Comparison of ENCODE assay signal across 22 cellular contexts in genomic region chr6:14280766-14281293, GRCh38.
DNase-seq lines count a peak whose midpoint lies in the region; ATAC-seq and TF ChIP-seq lines count a peak whose summit lies in the region.
"Had no signal": no experiment of that assay in that cellular context is flagged by ENCODE, and none has a peak within 500 bp of the region (broad histone marks: within the 10 kb centered on the region; RNA-seq: fewer than 3 reads in every experiment).

No MANE protein-coding gene starts in this region.

- intact Hi-C loops in HCT116 (cut with micrococcal nuclease) (no loop called here), Panc1 (cut with micrococcal nuclease; ENCODE audit: unreplicated experiment) (no loop called here), CD14-positive monocyte (cut with micrococcal nuclease) (no loop called here)

- H3K4me1 ChIP-seq in HCT116 (ENCODE audit: control insufficient read depth in 1 of 2, insufficient read depth in 2 of 2, low read length in 2 of 2): peaks cover under 1 to 19% of the 10 kb centered on the region in 2 experiments; a peak in 3 of 4 replicates
- no peaks in the 10 kb centered on the region; the same call in 1 of the 2 replicates for H3K4me1 ChIP-seq in Panc1 (ENCODE audit: control insufficient read depth, insufficient read depth, low read length)
- H3K4me1 ChIP-seq: colonic mucosa, gastrocnemius medialis had no signal

- in situ Hi-C loops in Panc1 (cut with HindIII; ENCODE audit: low pct_unique_long_range_greater_than_20kb, low sequenced_read_pairs): no loop called here

- no peak overlapping the region for H2AFZ ChIP-seq in HCT116 (ENCODE audit: low read depth, low read length, poor library complexity, severe bottlenecking)

- no peak for TF ChIP-seq POLR2A in HCT116 (IDR thresholded peaks at IDR 0.05; ENCODE audit: borderline replicate concordance, extremely low read depth, insufficient read depth, insufficient read length)

- H3K4me2 ChIP-seq in HCT116 (ENCODE audit: low read length): no peak overlapping the region
- H3K4me2 ChIP-seq: SK-N-SH had no signal

- H3K79me2 ChIP-seq in HCT116 (ENCODE audit: insufficient read depth, low read length): no peaks in the 10 kb centered on the region

- RAD21 ChIA-PET in HCT116 (lab: Charles Lee; ENCODE audit: low non-redundant PET in 1 of 2, low total read pairs in 2 of 2, uncharacterized antibody in 2 of 2, unreplicated experiment in 2 of 2): no interaction called here

- H3K9me2 ChIP-seq in HCT116 (ENCODE audit: insufficient read depth): no peaks in the 10 kb centered on the region
- H3K9me2 ChIP-seq: SK-N-SH had no signal

- H3K4me3 ChIP-seq in HCT116 (replicated peaks in 1 of 2; ENCODE audit: low read depth in 1 of 2, low read length in 2 of 2): no peak overlapping the region
- H3K4me3 ChIP-seq in Panc1 (ENCODE audit: low read depth in 2 of 2, low read length in 2 of 2): no peak overlapping the region
- H3K4me3 ChIP-seq in fibroblast of mammary gland (ENCODE audit: control insufficient read depth, low read depth, low read length): no peak overlapping the region
- H3K4me3 ChIP-seq: colonic mucosa, gastrocnemius medialis, vagina had no signal

- no peak for DNase-seq in HCT116 (ENCODE audit: low read depth, low spot score)
- DNase-seq in Panc1 (ENCODE audit: low read depth, low spot score): no peak
- DNase-seq in fibroblast of mammary gland (ENCODE audit: low read depth): no peak
- no peak for DNase-seq in GM10266 (ENCODE audit: extremely low spot score)
- DNase-seq in CD14-positive monocyte (ENCODE audit: low spot score): no peak
- no peak for DNase-seq in NCI-H1092 treated with DMSO at 0.1 percent for 48 hours (lab: John Stamatoyannopoulos, UW)
- no peak for DNase-seq in stimulated activated CD4-positive, alpha-beta T cell treated with anti-CD3 and anti-CD28 coated beads, Interleukin-4, amount 100 ng/mL, for 24 hours
- DNase-seq: activated CD4-positive, alpha-beta T cell treated with anti-CD3 and anti-CD28 coated beads for 4 hours; CD4-positive, CD25-positive, alpha-beta regulatory T cell; colonic mucosa; gastrocnemius medialis; left cardiac atrium; midbrain; NCI-H146; NCI-H774; nephron progenitor cell; SK-N-SH; stimulated activated CD4-positive, alpha-beta T cell treated with anti-CD3 and anti-CD28 coated beads, Interleukin-4, amount 100 ng/mL, for 4 hours had no signal

- POLR2A ChIA-PET in HCT116 (lab: Charles Lee) (no interaction called here), Panc1 (lab: Charles Lee) (no interaction called here)

- H3K9me3 ChIP-seq in HCT116 (ENCODE audit: control insufficient read depth in 1 of 2, insufficient read depth in 1 of 2, low read depth in 1 of 2, low read length in 2 of 2) (peaks cover 0 to 8% of the 10 kb centered on the region in 2 experiments; a peak in 1 of 4 replicates), Panc1 (ENCODE audit: control insufficient read depth, insufficient read depth, low read depth, low read length) (no peaks in the 10 kb centered on the region)
- H3K9me3 ChIP-seq: colonic mucosa, gastrocnemius medialis, SK-N-SH, vagina had no signal

- TF ChIP-seq RAD21 in HCT116 (IDR thresholded peaks at IDR 0.05; ENCODE audit: low read depth): peak; percentile 32

- peaks cover 5 to 9% (median 8%) of the 10 kb centered on the region in 7 donors for H3K9me3 Mint-ChIP-seq in CD14-positive monocyte
- H3K9me3 Mint-ChIP-seq: activated naive CD4-positive, alpha-beta T cell treated with anti-CD3 and anti-CD28 coated beads, Interleukin-2, amount 50 U/mL, for 72 hours had no signal

- H3K36me3 ChIP-seq in HCT116 (ENCODE audit: control insufficient read depth in 1 of 2, insufficient read depth in 2 of 2, low read length in 2 of 2) (no peaks in the 10 kb centered on the region), Panc1 (ENCODE audit: control insufficient read depth, insufficient read depth, low read length) (no peaks in the 10 kb centered on the region)
- H3K36me3 ChIP-seq: colonic mucosa, gastrocnemius medialis, vagina had no signal

- no peak overlapping the region for H3K27ac Mint-ChIP-seq in CD14-positive monocyte
- H3K27ac Mint-ChIP-seq: activated T-helper 1 cell treated with anti-CD3 and anti-CD28 coated beads, Interleukin-12 subunit alpha, Interleukin-12 subunit beta, Interleukin-2, Interleukin-4 antibody, amounts not matched to agents 30 ng/mL and 10 ng/mL and 1 ng/mL, durations not matched to agents 14 hours and 24 hours and 36 hours had no signal

- BruUV-seq in HCT116 (replicated peaks; lab: Mats Ljungman, UMichigan) (no TSS peak), Panc1 (replicated peaks; lab: Mats Ljungman, UMichigan) (no TSS peak)

- no peaks in the 10 kb centered on the region for H3K27me3 ChIP-seq in HCT116 (ENCODE audit: insufficient read depth, low read length)
- H3K27me3 ChIP-seq in Panc1 (ENCODE audit: control insufficient read depth, insufficient read depth, low read length): no peaks in the 10 kb centered on the region
- H3K27me3 ChIP-seq: colonic mucosa, gastrocnemius medialis, vagina had no signal

- H3K9ac ChIP-seq in HCT116 (ENCODE audit: low read length): no peak overlapping the region
- H3K9ac ChIP-seq: SK-N-SH had no signal

- peaks cover 27% of the 10 kb centered on the region for H3K4me1 Mint-ChIP-seq in CD14-positive monocyte

- H4K20me1 ChIP-seq in HCT116 (ENCODE audit: insufficient read depth): no peaks in the 10 kb centered on the region

- H3K27me3 Mint-ChIP-seq in CD14-positive monocyte (ENCODE audit: low read depth in 3 of 3): peaks cover 0 to 4% (median 2%) of the 10 kb centered on the region in 3 donors
- H3K27me3 Mint-ChIP-seq: CD4-positive, CD25-positive, alpha-beta regulatory T cell had no signal

- ATAC-seq in HCT116 (peak; percentile 91), Panc1 (peak; percentile 71; the same call in 1 of the 2 replicates)
- ATAC-seq: activated naive CD4-positive, alpha-beta T cell treated with anti-CD3 and anti-CD28 coated beads, Interleukin-2, amount 50 U/mL, for 72 hours; gastrocnemius medialis; left cardiac atrium had no signal

- TF ChIP-seq CTCF in 22Rv1 (IDR thresholded peaks at IDR 0.05) (peak; percentile 44), HCT116 (IDR thresholded peaks at IDR 0.05 in 2 of 3, conservative IDR thresholded peaks at IDR 0.05 in 1 of 3; ENCODE audit: borderline replicate concordance in 1 of 3, insufficient read depth in 1 of 3, low read depth in 2 of 3, low read length in 2 of 3) (peak in 2 of 3 experiments; percentile 45 to 51; a peak in 4 of 6 replicates), Panc1 (IDR thresholded peaks at IDR 0.05) (peak; percentile 48; the same call in 1 of the 2 replicates), fibroblast of mammary gland (conservative IDR thresholded peaks at IDR 0.05; ENCODE audit: control insufficient read depth, insufficient read depth, low read depth, low read length) (peak; percentile 4), GM10266 (IDR thresholded peaks at IDR 0.05; ENCODE audit: control insufficient read depth, insufficient read depth, low read depth, missing control alignments) (no peak), CD14-positive monocyte (IDR thresholded peaks at IDR 0.05) (no peak)

- H3K36me3 Mint-ChIP-seq in CD14-positive monocyte: no peaks in the 10 kb centered on the region
- H3K36me3 Mint-ChIP-seq: CD4-positive, CD25-positive, alpha-beta regulatory T cell had no signal

- CTCF ChIA-PET in HCT116 (lab: Charles Lee): no interaction called here
- CTCF ChIA-PET in Panc1 (lab: Charles Lee): no interaction called here

- H3K27ac ChIP-seq in 22Rv1 (no peak overlapping the region), HCT116 (ENCODE audit: low read depth, low read length) (no peak overlapping the region), Panc1 (ENCODE audit: low read length) (no peak overlapping the region)
- H3K27ac ChIP-seq: colonic mucosa, gastrocnemius medialis, vagina had no signal

- H3K4me3 Mint-ChIP-seq in CD14-positive monocyte: no peak overlapping the region
- H3K4me3 Mint-ChIP-seq: activated T-helper 1 cell treated with anti-CD3 and anti-CD28 coated beads, Interleukin-12 subunit alpha, Interleukin-12 subunit beta, Interleukin-2, Interleukin-4 antibody, amounts not matched to agents 30 ng/mL and 10 ng/mL and 1 ng/mL, durations not matched to agents 14 hours and 24 hours and 36 hours; nephron progenitor cell had no signal

TF ChIP-seq in HCT116, 20 proteins besides CTCF, POLR2A, EP300 and RAD21:
- TF ChIP-seq SRF (IDR thresholded peaks at IDR 0.05; ENCODE audit: low read depth) (no peak), TCF7L2 (IDR thresholded peaks at IDR 0.05; ENCODE audit: borderline replicate concordance, extremely low read depth, insufficient read depth, insufficient read length) (no peak), CBX3 (IDR thresholded peaks at IDR 0.05; ENCODE audit: low read depth) (no peak), ZFX (IDR thresholded peaks at IDR 0.05) (no peak), ATF3 (IDR thresholded peaks at IDR 0.05) (no peak), ELF1 (IDR thresholded peaks at IDR 0.05; ENCODE audit: borderline replicate concordance, low read depth) (no peak), EGR1 (IDR thresholded peaks at IDR 0.05; ENCODE audit: low read depth) (no peak), ZBTB33 (IDR thresholded peaks at IDR 0.05; ENCODE audit: extremely low read depth, insufficient replicate concordance, low read length) (no peak), SP1 (IDR thresholded peaks at IDR 0.05; ENCODE audit: low read depth) (no peak), JUND (IDR thresholded peaks at IDR 0.05) (no peak)

Comparison
In these comparisons a context has a peak if more than half of its experiments do, and no peak if none do; other contexts are left out.
1. CTCF ChIP-seq: peak in 22Rv1 (single experiment), HCT116 (2 of 3), Panc1 (single experiment) and fibroblast of mammary gland (single experiment); none in GM10266 (single experiment) and CD14-positive monocyte (single experiment).